13 cellular contexts compared by ENCODE assay signal in the genomic region with DNA sequence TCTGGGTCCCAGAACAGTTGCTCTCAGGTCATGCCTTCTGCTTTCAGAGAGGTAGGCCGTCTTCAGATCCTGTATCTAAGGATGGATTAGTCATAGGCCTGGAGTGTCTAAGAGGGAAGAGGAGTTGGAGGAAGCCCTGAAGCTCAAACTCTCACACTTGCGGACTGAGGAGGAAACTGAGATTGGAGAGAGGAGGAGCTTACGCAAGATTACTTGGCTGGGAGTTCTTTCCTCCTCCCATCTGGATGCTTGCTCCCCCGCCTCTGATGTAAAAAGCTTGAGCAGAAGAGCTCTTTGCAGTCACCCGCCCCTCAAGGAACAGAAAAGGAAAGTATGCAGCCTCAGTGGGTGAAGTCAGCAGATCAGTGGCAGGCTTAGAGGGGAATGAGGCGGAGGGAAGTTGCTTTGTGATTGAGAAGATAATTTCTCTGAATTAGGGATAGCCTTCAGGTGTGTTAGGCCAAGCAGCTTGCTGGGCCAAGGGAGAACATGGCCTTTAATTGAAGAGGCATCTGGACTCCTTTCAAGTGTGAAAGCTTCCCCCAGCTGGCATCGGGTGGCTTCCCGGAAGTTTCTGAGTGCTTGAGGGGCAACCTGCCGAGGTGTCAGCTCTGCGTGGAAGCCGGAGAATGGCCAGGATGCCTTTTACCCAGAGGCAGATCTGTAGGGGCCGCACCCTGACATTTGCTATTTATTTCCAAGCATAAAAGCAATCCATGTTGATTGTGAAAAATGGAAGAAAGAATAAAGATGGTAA. TPM values are rescaled to one million over a fixed set of nuclear protein-coding genes. Genes with fewer than 3 reads are reported as not detected.
DNase-seq lines count a peak whose midpoint lies in the region; ATAC-seq and TF ChIP-seq lines count a peak whose summit lies in the region.
"Had no signal": no experiment of that assay in that cellular context is flagged by ENCODE, and none has a peak within 500 bp of the region (broad histone marks: within the 10 kb centered on the region; RNA-seq: fewer than 3 reads in every experiment).

No MANE protein-coding gene starts in this region.

- CTCF ChIA-PET in PC-3 (lab: Charles Lee): no interaction called here
- CTCF ChIA-PET in CD8-positive, alpha-beta T cell (lab: Charles Lee): interaction anchor here (1.0 kb wide), 1 partner anchor 15 kb away, joined by 3 read pairs; no protein-coding TSS in a partner anchor

- H3K4me3 ChIP-seq in PC-3 (ENCODE audit: low read length) (no peak overlapping the region), gastroesophageal sphincter (no peak overlapping the region), smooth muscle cell (no peak overlapping the region)
- no peak overlapping the region for H3K4me3 ChIP-seq in CD8-positive, alpha-beta T cell (ENCODE audit: low read depth, low read length)
- H3K4me3 ChIP-seq: ovary had no signal

- no peak overlapping the region for H3K27ac Mint-ChIP-seq in CD8-positive, alpha-beta T cell
- H3K27ac Mint-ChIP-seq: activated CD4-positive, alpha-beta T cell treated with anti-CD3 and anti-CD28 coated beads for 36 hours; activated naive CD4-positive, alpha-beta T cell treated with anti-CD3 and anti-CD28 coated beads, Interleukin-2, amount 50 U/mL, for 24 hours; effector memory CD8-positive, alpha-beta T cell had no signal

- H3K4me1 Mint-ChIP-seq in CD8-positive, alpha-beta T cell (ENCODE audit: low read depth): peaks cover 2% of the 10 kb centered on the region
- H3K4me1 Mint-ChIP-seq: activated naive CD4-positive, alpha-beta T cell treated with anti-CD3 and anti-CD28 coated beads, Interleukin-2, amount 50 U/mL, for 24 hours had no signal

- H3K9ac ChIP-seq in PC-3 (ENCODE audit: low read length) (no peak overlapping the region), smooth muscle cell (ENCODE audit: low read depth) (no peak overlapping the region)

- H4K20me1 ChIP-seq in PC-3 (ENCODE audit: low read length) (no peaks in the 10 kb centered on the region), smooth muscle cell (ENCODE audit: low read depth) (peaks cover 16% of the 10 kb centered on the region)

- H3K27me3 ChIP-seq in PC-3 (ENCODE audit: low read length) (peaks cover 20% of the 10 kb centered on the region), gastroesophageal sphincter (no peaks in the 10 kb centered on the region), smooth muscle cell (ENCODE audit: low read depth) (no peaks in the 10 kb centered on the region)
- no peaks in the 10 kb centered on the region for H3K27me3 ChIP-seq in CD8-positive, alpha-beta T cell (ENCODE audit: insufficient read depth, low read length)
- H3K27me3 ChIP-seq: ovary had no signal

- H3K36me3 ChIP-seq in PC-3 (ENCODE audit: low read depth, low read length): no peaks in the 10 kb centered on the region
- no peaks in the 10 kb centered on the region for H3K36me3 ChIP-seq in gastroesophageal sphincter
- H3K36me3 ChIP-seq in smooth muscle cell (ENCODE audit: low read depth): no peaks in the 10 kb centered on the region
- no peaks in the 10 kb centered on the region for H3K36me3 ChIP-seq in CD8-positive, alpha-beta T cell (ENCODE audit: insufficient read depth, low read length)
- H3K36me3 ChIP-seq: ovary had no signal

- no peaks in the 10 kb centered on the region for H3K36me3 Mint-ChIP-seq in CD8-positive, alpha-beta T cell
- H3K36me3 Mint-ChIP-seq: activated naive CD4-positive, alpha-beta T cell treated with anti-CD3 and anti-CD28 coated beads, Interleukin-2, amount 50 U/mL, for 24 hours had no signal

- H3K9me3 ChIP-seq in PC-3 (ENCODE audit: low read length) (no peaks in the 10 kb centered on the region), gastroesophageal sphincter (no peaks in the 10 kb centered on the region), smooth muscle cell (replicated peaks; ENCODE audit: low read depth) (no peaks in the 10 kb centered on the region)
- H3K9me3 ChIP-seq in CD8-positive, alpha-beta T cell (ENCODE audit: low read length): no peaks in the 10 kb centered on the region
- H3K9me3 ChIP-seq: ovary had no signal

- no peak overlapping the region for H2AFZ ChIP-seq in PC-3 (ENCODE audit: low read length)
- H2AFZ ChIP-seq in smooth muscle cell (ENCODE audit: low read depth): no peak overlapping the region

- H3K79me2 ChIP-seq in PC-3 (ENCODE audit: low read length) (no peaks in the 10 kb centered on the region), smooth muscle cell (ENCODE audit: low read depth) (peaks cover 21% of the 10 kb centered on the region)

- ATAC-seq in PC-3: no peak
- peak; percentile 78 for ATAC-seq in gastroesophageal sphincter
- ATAC-seq in CD8-positive, alpha-beta T cell: no peak
- no peak for ATAC-seq in left colon
- ATAC-seq: activated CD4-positive, alpha-beta T cell treated with anti-CD3 and anti-CD28 coated beads for 36 hours; effector memory CD8-positive, alpha-beta T cell had no signal

- WGBS in gastroesophageal sphincter (ENCODE audit: low coverage in 1 of 2), 2 donors: 60 to 82% methylated on average over 1 to 10 of the region's 12 CpGs
- WGBS in smooth muscle cell (ENCODE audit: low lambda C conversion rate): 46% methylated on average over 12 of the region's 12 CpGs

- H3K9me3 Mint-ChIP-seq in CD8-positive, alpha-beta T cell: no peaks in the 10 kb centered on the region
- H3K9me3 Mint-ChIP-seq: activated naive CD4-positive, alpha-beta T cell treated with anti-CD3 and anti-CD28 coated beads, Interleukin-2, amount 50 U/mL, for 24 hours; effector memory CD8-positive, alpha-beta T cell had no signal

- DNase-seq in DMS 273 (lab: John Stamatoyannopoulos, UW; ENCODE audit: unreplicated experiment) (peak; percentile 70), DMS 273 treated with DMSO at 0.1 percent for 48 hours (lab: John Stamatoyannopoulos, UW) (no peak), PC-3 (peak; percentile 11), smooth muscle cell (lab: John Stamatoyannopoulos, UW; ENCODE audit: unreplicated experiment) (no peak), NCI-H345 (lab: John Stamatoyannopoulos, UW) (no peak), left colon (no peak)
- DNase-seq in CD8-positive, alpha-beta T cell: no peak
- DNase-seq: activated CD4-positive, alpha-beta T cell treated with anti-CD3 and anti-CD28 coated beads for 36 hours; effector memory CD8-positive, alpha-beta T cell had no signal

- H3K27me3 Mint-ChIP-seq in CD8-positive, alpha-beta T cell (ENCODE audit: low read depth): peaks cover 11% of the 10 kb centered on the region

- H3K9me2 ChIP-seq in PC-3 (replicated peaks; ENCODE audit: low read length): no peaks in the 10 kb centered on the region

- intact Hi-C loops in PC-3 (cut with micrococcal nuclease) (no loop called here), left colon (cut with DNase I, micrococcal nuclease) (no loop called here)
- intact Hi-C loops in CD8-positive, alpha-beta T cell (cut with DNase I, micrococcal nuclease): no loop called here

- no peak overlapping the region for H3K4me3 Mint-ChIP-seq in CD8-positive, alpha-beta T cell
- H3K4me3 Mint-ChIP-seq: activated CD4-positive, alpha-beta T cell treated with anti-CD3 and anti-CD28 coated beads for 36 hours; activated naive CD4-positive, alpha-beta T cell treated with anti-CD3 and anti-CD28 coated beads, Interleukin-2, amount 50 U/mL, for 24 hours; effector memory CD8-positive, alpha-beta T cell had no signal

- TF ChIP-seq CTCF in PC-3 (conservative IDR thresholded peaks at IDR 0.05; ENCODE audit: low read depth, low read length): no peak
- no peak for TF ChIP-seq CTCF in gastroesophageal sphincter (IDR thresholded peaks at IDR 0.05)
- no peak for TF ChIP-seq CTCF in smooth muscle cell (IDR thresholded peaks at IDR 0.05; ENCODE audit: borderline replicate concordance, insufficient read depth, poor library complexity, severe bottlenecking)
- TF ChIP-seq CTCF in CD8-positive, alpha-beta T cell (IDR thresholded peaks at IDR 0.05): no peak

- H3K27ac ChIP-seq in PC-3 (ENCODE audit: low read length) (no peak overlapping the region), gastroesophageal sphincter (peak overlapping the region in 1 of 4 donors; percentile 41), smooth muscle cell (ENCODE audit: low read depth) (peak overlapping the region; percentile 72)
- no peak overlapping the region for H3K27ac ChIP-seq in CD8-positive, alpha-beta T cell (ENCODE audit: low read depth, low read length)
- H3K27ac ChIP-seq: 22Rv1, ovary had no signal

- TF ChIP-seq POLR2A in gastroesophageal sphincter (IDR thresholded peaks at IDR 0.05): no peak

- BruUV-seq in PC-3 (replicated peaks; lab: Mats Ljungman, UMichigan): no TSS peak

- H3F3A ChIP-seq in PC-3 (ENCODE audit: low read length, unreplicated experiment): no peaks in the 10 kb centered on the region
- H3F3A ChIP-seq in smooth muscle cell (ENCODE audit: low read depth): peaks cover 5% of the 10 kb centered on the region

- no peak for TF ChIP-seq EP300 in gastroesophageal sphincter (IDR thresholded peaks at IDR 0.05)

- POLR2A ChIA-PET in PC-3 (lab: Charles Lee; ENCODE audit: unreplicated experiment): no interaction called here
- POLR2A ChIA-PET in CD8-positive, alpha-beta T cell (lab: Charles Lee): no interaction called here

- H3K4me1 ChIP-seq in PC-3 (ENCODE audit: insufficient read depth, low read length) (peaks cover 9% of the 10 kb centered on the region), gastroesophageal sphincter (peaks cover 0 to 14% (median 4%) of the 10 kb centered on the region in 3 donors), smooth muscle cell (ENCODE audit: low read depth) (peaks cover 10% of the 10 kb centered on the region)
- H3K4me1 ChIP-seq in CD8-positive, alpha-beta T cell (ENCODE audit: insufficient read depth, low read length): no peaks in the 10 kb centered on the region

- no peak overlapping the region for H3K4me2 ChIP-seq in PC-3 (ENCODE audit: low read length)
- peak overlapping the region; percentile 55 for H3K4me2 ChIP-seq in smooth muscle cell

RNA-seq across cellular contexts. Expression of gene ADORA1, which starts 6.6 kb away (rescaled TPM):
- total RNA-seq in PC-3 (2014; rRNA removed) (1.4 and 3.9 TPM in 2 replicates), gastroesophageal sphincter (1 to 10 TPM in 1 of 4 donors, under 1 TPM in 3; 0.16 to 2.7 (median 0.33) TPM), smooth muscle cell (7.7 and 16.0 TPM in 2 replicates), left colon (under 1 TPM; 0.37 to 0.39 TPM)
- 18.0 and 18.5 TPM in 2 replicates for polyA plus RNA-seq in smooth muscle cell
- not detected for total RNA-seq in CD8-positive, alpha-beta T cell
- total RNA-seq: activated CD4-positive, alpha-beta T cell treated with anti-CD3 and anti-CD28 coated beads for 36 hours had no signal

RNA-seq across cellular contexts. Expression of gene MYBPH, which starts 41.5 kb away (rescaled TPM):
- not detected in 2 replicates for total RNA-seq in PC-3 (2014; rRNA removed)
- not detected for total RNA-seq in gastroesophageal sphincter
- total RNA-seq in smooth muscle cell: 0.67 TPM in 1 of 2 replicates, not detected in the other
- polyA plus RNA-seq in smooth muscle cell: 0.51 and 1.7 TPM in 2 replicates
- not detected for total RNA-seq in CD8-positive, alpha-beta T cell
- not detected for total RNA-seq in left colon
- total RNA-seq: activated CD4-positive, alpha-beta T cell treated with anti-CD3 and anti-CD28 coated beads for 36 hours had no signal

RNA-seq across cellular contexts. Expression of gene MYOG, which starts 48.3 kb away (rescaled TPM):
- total RNA-seq in PC-3 (2014; rRNA removed) (not detected in 2 replicates), gastroesophageal sphincter (under 1 TPM in 1 of 4 donors, not detected in 3; 0.35 TPM), smooth muscle cell (not detected in 2 replicates), left colon (not detected)
- polyA plus RNA-seq in smooth muscle cell: 0.41 TPM in 1 of 2 replicates, not detected in the other
- not detected for total RNA-seq in CD8-positive, alpha-beta T cell
- total RNA-seq: activated CD4-positive, alpha-beta T cell treated with anti-CD3 and anti-CD28 coated beads for 36 hours; ovary had no signal
- polyA plus RNA-seq: ovary had no signal

RNA-seq across cellular contexts. Expression of gene CHI3L1, which starts 52.4 kb away (rescaled TPM):
- total RNA-seq in PC-3 (2014; rRNA removed): not detected in 2 replicates
- 1 to 10 TPM in 3 of 4 donors, not detected in 1; 3.4 to 5.4 (median 5.0) TPM for total RNA-seq in gastroesophageal sphincter
- total RNA-seq in smooth muscle cell: 45.4 TPM in 2 replicates
- polyA plus RNA-seq in smooth muscle cell: 53.6 and 74.7 TPM in 2 replicates
- not detected for total RNA-seq in CD8-positive, alpha-beta T cell
- 1 to 10 TPM in 1 of 2 donors, under 1 TPM in 1; 0.67 to 3.0 TPM for total RNA-seq in left colon

Comparison
In these comparisons a context has a peak if more than half of its experiments do, and no peak if none do; other contexts are left out.
1. DNase-seq: peak in DMS 273 (single experiment) and PC-3 (single experiment); none in DMS 273 treated with DMSO at 0.1 percent for 48 hours (single experiment), smooth muscle cell (single experiment), CD8-positive, alpha-beta T cell (0 of 7), NCI-H345 (single experiment) and left colon (0 of 2).